Comparison of ENCODE assay signal across 1 cellular context in the genomic region with DNA sequence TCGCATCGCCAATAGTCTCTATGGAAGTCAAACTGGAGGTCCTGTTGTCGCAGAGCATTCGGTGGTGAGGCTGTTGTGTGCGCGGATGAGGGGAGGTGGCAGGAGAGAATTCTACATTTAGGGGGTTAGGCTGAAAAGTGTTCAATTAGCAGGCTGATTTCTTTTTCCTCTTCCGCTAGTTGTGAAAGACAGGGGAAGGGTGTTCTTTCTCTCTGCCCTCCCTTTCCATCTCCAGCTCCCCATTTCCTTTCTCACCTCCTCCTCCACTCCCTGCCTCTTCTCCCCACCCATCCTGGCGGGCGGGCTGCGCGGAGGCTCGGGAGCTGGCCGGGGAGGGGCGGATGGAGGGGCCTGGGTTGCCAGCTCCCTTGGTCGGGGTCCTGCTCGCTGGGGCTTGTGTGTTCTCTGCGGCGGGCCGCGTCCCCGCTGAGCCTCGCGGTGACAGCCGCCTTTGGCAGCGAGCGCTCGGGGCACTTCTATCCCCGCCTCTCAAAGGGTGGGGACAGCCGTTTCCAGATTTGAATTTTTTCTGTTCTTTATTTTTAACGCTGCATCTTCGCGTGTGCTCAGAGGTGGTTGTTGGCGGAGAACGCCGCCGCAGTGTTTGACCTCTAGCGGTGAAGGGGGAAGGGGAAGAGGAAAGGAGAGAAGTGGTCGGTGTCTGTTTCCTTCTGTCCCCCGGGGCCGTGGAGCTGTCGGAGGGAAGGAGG.
TF ChIP-seq lines count a peak whose summit lies in the region.

No MANE protein-coding gene starts in this region.

TF ChIP-seq in H1, 55 proteins besides CTCF, POLR2A, EP300 and RAD21 (continued from another document):
- TF ChIP-seq CHD2 (IDR thresholded peaks at IDR 0.05; ENCODE audit: low read length) (no peak), EGR1 (IDR thresholded peaks at IDR 0.05; ENCODE audit: borderline replicate concordance, low read depth, low read length) (no peak), SRF (IDR thresholded peaks at IDR 0.05; ENCODE audit: low read depth, low read length) (no peak), NRF1 (IDR thresholded peaks at IDR 0.05; ENCODE audit: low read depth, low read length) (no peak), JUN (IDR thresholded peaks at IDR 0.05; ENCODE audit: low read depth, low read length) (no peak), JUND (IDR thresholded peaks at IDR 0.05; ENCODE audit: low read length) (no peak), SP4 (IDR thresholded peaks at IDR 0.05; ENCODE audit: low read length) (no peak), TEAD4 (IDR thresholded peaks at IDR 0.05; ENCODE audit: low read depth, low read length) (no peak), SUZ12 (IDR thresholded peaks at IDR 0.05; ENCODE audit: low read length) (no peak), CREB1 (IDR thresholded peaks at IDR 0.05) (no peak), TAF1 (IDR thresholded peaks at IDR 0.05; ENCODE audit: low read depth, low read length) (0 out of 2 replicates have a peak, but pooled peaks have one; percentile 25), SIN3A (conservative IDR thresholded peaks at IDR 0.05 in 1 of 2, IDR thresholded peaks at IDR 0.05 in 1 of 2; ENCODE audit: low read depth in 1 of 2, low read length in 2 of 2) (peak in 1 of 2 experiments; percentile 65; a peak in 1 of 4 replicates), TCF12 (IDR thresholded peaks at IDR 0.05; ENCODE audit: low read depth, low read length) (no peak), EZH2 (IDR thresholded peaks at IDR 0.05; ENCODE audit: low read depth, low read length, severe bottlenecking) (no peak), ASH2L (IDR thresholded peaks at IDR 0.05; ENCODE audit: low read length) (peak; percentile 31), TAF7 (optimal IDR thresholded peaks at IDR 0.05; ENCODE audit: borderline replicate concordance, low read depth, low read length) (no peak), CTBP2 (IDR thresholded peaks at IDR 0.05; ENCODE audit: borderline replicate concordance, insufficient read depth, insufficient read length, low read length) (no peak), HDAC2 (IDR thresholded peaks at IDR 0.05; ENCODE audit: borderline replicate concordance in 1 of 2, low read depth in 2 of 2, low read length in 2 of 2) (peak; percentile 8 to 66; a peak in 1 of 4 replicates), RBBP5 (IDR thresholded peaks at IDR 0.05; ENCODE audit: borderline replicate concordance, low read depth, low read length) (no peak), SP1 (IDR thresholded peaks at IDR 0.05; ENCODE audit: low read depth, low read length) (no peak)
- TF ChIP-seq, protein P1, sequence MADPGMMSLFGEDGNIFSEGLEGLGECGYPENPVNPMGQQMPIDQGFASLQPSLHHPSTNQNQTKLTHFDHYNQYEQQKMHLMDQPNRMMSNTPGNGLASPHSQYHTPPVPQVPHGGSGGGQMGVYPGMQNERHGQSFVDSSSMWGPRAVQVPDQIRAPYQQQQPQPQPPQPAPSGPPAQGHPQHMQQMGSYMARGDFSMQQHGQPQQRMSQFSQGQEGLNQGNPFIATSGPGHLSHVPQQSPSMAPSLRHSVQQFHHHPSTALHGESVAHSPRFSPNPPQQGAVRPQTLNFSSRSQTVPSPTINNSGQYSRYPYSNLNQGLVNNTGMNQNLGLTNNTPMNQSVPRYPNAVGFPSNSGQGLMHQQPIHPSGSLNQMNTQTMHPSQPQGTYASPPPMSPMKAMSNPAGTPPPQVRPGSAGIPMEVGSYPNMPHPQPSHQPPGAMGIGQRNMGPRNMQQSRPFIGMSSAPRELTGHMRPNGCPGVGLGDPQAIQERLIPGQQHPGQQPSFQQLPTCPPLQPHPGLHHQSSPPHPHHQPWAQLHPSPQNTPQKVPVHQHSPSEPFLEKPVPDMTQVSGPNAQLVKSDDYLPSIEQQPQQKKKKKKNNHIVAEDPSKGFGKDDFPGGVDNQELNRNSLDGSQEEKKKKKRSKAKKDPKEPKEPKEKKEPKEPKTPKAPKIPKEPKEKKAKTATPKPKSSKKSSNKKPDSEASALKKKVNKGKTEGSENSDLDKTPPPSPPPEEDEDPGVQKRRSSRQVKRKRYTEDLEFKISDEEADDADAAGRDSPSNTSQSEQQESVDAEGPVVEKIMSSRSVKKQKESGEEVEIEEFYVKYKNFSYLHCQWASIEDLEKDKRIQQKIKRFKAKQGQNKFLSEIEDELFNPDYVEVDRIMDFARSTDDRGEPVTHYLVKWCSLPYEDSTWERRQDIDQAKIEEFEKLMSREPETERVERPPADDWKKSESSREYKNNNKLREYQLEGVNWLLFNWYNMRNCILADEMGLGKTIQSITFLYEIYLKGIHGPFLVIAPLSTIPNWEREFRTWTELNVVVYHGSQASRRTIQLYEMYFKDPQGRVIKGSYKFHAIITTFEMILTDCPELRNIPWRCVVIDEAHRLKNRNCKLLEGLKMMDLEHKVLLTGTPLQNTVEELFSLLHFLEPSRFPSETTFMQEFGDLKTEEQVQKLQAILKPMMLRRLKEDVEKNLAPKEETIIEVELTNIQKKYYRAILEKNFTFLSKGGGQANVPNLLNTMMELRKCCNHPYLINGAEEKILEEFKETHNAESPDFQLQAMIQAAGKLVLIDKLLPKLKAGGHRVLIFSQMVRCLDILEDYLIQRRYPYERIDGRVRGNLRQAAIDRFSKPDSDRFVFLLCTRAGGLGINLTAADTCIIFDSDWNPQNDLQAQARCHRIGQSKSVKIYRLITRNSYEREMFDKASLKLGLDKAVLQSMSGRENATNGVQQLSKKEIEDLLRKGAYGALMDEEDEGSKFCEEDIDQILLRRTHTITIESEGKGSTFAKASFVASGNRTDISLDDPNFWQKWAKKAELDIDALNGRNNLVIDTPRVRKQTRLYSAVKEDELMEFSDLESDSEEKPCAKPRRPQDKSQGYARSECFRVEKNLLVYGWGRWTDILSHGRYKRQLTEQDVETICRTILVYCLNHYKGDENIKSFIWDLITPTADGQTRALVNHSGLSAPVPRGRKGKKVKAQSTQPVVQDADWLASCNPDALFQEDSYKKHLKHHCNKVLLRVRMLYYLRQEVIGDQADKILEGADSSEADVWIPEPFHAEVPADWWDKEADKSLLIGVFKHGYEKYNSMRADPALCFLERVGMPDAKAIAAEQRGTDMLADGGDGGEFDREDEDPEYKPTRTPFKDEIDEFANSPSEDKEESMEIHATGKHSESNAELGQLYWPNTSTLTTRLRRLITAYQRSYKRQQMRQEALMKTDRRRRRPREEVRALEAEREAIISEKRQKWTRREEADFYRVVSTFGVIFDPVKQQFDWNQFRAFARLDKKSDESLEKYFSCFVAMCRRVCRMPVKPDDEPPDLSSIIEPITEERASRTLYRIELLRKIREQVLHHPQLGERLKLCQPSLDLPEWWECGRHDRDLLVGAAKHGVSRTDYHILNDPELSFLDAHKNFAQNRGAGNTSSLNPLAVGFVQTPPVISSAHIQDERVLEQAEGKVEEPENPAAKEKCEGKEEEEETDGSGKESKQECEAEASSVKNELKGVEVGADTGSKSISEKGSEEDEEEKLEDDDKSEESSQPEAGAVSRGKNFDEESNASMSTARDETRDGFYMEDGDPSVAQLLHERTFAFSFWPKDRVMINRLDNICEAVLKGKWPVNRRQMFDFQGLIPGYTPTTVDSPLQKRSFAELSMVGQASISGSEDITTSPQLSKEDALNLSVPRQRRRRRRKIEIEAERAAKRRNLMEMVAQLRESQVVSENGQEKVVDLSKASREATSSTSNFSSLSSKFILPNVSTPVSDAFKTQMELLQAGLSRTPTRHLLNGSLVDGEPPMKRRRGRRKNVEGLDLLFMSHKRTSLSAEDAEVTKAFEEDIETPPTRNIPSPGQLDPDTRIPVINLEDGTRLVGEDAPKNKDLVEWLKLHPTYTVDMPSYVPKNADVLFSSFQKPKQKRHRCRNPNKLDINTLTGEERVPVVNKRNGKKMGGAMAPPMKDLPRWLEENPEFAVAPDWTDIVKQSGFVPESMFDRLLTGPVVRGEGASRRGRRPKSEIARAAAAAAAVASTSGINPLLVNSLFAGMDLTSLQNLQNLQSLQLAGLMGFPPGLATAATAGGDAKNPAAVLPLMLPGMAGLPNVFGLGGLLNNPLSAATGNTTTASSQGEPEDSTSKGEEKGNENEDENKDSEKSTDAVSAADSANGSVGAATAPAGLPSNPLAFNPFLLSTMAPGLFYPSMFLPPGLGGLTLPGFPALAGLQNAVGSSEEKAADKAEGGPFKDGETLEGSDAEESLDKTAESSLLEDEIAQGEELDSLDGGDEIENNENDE (IDR thresholded peaks at IDR 0.05; ENCODE audit: insufficient replicate concordance, low read length) = no peak
- TF ChIP-seq, protein P2, sequence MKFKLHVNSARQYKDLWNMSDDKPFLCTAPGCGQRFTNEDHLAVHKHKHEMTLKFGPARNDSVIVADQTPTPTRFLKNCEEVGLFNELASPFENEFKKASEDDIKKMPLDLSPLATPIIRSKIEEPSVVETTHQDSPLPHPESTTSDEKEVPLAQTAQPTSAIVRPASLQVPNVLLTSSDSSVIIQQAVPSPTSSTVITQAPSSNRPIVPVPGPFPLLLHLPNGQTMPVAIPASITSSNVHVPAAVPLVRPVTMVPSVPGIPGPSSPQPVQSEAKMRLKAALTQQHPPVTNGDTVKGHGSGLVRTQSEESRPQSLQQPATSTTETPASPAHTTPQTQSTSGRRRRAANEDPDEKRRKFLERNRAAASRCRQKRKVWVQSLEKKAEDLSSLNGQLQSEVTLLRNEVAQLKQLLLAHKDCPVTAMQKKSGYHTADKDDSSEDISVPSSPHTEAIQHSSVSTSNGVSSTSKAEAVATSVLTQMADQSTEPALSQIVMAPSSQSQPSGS (IDR thresholded peaks at IDR 0.05; ENCODE audit: low read length) = no peak
